1 cellular context compared by ENCODE assay signal in the genomic region with DNA sequence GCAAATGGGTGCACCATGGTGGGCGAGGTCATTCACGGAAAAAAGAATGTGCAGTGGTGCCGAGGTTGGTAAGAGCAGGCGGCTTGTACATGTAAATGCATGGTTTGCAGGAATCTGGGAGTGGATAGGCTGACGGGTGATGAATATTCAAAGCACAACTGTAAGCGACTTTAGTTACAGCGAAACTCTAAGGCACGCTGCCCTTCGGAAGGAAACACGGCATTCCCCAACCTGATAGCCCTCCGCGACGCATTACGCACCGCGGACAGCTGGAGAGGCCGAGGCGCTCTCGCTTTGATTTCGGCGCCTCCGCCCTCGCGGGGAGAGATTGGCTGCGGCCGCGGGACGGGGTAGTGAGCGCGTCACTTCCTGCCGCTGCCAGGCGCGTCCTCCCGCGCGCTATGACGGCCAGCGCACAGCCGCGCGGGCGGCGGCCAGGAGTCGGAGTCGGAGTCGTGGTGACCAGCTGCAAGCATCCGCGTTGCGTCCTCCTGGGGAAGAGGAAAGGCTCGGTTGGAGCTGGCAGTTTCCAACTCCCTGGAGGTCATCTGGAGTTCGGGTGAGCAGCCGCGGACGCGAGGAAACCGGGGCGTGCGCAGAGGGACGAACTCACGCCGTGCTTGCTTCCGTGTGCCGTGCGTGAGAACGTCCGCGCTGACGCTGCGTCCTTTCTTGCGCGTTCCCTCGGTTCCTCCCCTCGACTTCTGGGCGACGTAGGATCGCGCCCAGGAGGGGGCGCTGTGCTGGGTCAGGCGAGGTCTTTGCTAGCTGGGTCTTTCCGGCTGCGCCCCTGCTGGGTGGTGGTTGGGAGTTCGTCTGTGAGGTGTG.
TF ChIP-seq lines count a peak whose summit lies in the region.

A gene (plus strand): TSS at position 381 of the 828 bp plus-strand sequence. CDS start 21 bp downstream, at position 402.

TF ChIP-seq in SK-N-SH, 30 proteins besides CTCF, POLR2A, EP300 and RAD21 (continued from another document):
- TF ChIP-seq, protein P1, sequence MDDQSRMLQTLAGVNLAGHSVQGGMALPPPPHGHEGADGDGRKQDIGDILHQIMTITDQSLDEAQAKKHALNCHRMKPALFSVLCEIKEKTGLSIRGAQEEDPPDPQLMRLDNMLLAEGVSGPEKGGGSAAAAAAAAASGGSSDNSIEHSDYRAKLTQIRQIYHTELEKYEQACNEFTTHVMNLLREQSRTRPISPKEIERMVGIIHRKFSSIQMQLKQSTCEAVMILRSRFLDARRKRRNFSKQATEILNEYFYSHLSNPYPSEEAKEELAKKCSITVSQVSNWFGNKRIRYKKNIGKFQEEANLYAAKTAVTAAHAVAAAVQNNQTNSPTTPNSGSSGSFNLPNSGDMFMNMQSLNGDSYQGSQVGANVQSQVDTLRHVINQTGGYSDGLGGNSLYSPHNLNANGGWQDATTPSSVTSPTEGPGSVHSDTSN (IDR thresholded peaks at IDR 0.05), result peak; percentile 25; the same call in 1 of the 2 replicates
- TF ChIP-seq JUND (IDR thresholded peaks at IDR 0.05) (no peak), FOSL2 (IDR thresholded peaks at IDR 0.05; ENCODE audit: borderline replicate concordance, low read depth) (no peak), SIN3A (IDR thresholded peaks at IDR 0.05; ENCODE audit: borderline replicate concordance, low read depth, low read length) (peak; percentile 100)
- TF ChIP-seq, protein P2, sequence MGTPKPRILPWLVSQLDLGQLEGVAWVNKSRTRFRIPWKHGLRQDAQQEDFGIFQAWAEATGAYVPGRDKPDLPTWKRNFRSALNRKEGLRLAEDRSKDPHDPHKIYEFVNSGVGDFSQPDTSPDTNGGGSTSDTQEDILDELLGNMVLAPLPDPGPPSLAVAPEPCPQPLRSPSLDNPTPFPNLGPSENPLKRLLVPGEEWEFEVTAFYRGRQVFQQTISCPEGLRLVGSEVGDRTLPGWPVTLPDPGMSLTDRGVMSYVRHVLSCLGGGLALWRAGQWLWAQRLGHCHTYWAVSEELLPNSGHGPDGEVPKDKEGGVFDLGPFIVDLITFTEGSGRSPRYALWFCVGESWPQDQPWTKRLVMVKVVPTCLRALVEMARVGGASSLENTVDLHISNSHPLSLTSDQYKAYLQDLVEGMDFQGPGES (IDR thresholded peaks at IDR 0.05; ENCODE audit: low read depth, low read length), result no peak
- TF ChIP-seq, protein P3, sequence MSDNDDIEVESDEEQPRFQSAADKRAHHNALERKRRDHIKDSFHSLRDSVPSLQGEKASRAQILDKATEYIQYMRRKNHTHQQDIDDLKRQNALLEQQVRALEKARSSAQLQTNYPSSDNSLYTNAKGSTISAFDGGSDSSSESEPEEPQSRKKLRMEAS (IDR thresholded peaks at IDR 0.05; ENCODE audit: low read depth), result peak; percentile 80
